Comparison of ENCODE assay signal across 14 cellular contexts in the genomic region with DNA sequence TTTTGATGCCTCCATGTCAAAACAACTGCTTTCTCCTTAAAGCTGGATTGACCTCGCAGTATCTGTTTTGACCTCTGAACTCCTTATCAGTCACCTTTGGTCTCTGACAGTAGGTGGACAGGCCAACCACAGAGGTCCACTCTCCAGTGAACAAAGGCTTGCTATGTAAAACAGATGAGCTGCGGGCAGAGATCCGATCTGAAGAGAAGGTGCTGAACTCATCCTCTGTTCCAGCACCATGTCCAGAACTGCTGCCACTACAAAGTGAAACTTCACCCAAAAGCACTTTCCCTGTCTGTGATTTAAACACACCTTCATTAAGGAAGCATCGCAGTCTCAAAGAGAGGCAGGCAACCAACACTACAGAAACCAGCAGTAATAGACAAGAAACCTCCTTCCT.
DNase-seq lines count a peak whose midpoint lies in the region; ATAC-seq and TF ChIP-seq lines count a peak whose summit lies in the region.
"Had no signal": no experiment of that assay in that cellular context is flagged by ENCODE, and none has a peak within 500 bp of the region (broad histone marks: within the 10 kb centered on the region; RNA-seq: fewer than 3 reads in every experiment).

No MANE protein-coding gene starts in this region.

- no peaks in the 10 kb centered on the region for H3K9me3 Mint-ChIP-seq in activated T-cell treated with anti-CD3 and anti-CD28 coated beads, Interleukin-2, amount 50 U/mL, for 4 hours
- no peaks in the 10 kb centered on the region for H3K9me3 Mint-ChIP-seq in central memory CD8-positive, alpha-beta T cell
- no peaks in the 10 kb centered on the region for H3K9me3 Mint-ChIP-seq in nephron progenitor cell
- H3K9me3 Mint-ChIP-seq: activated T-helper 2 cell treated with anti-CD3 and anti-CD28 coated beads, Interferon-gamma antibody, Interleukin-2, Interleukin-4, amounts not matched to agents 10 μg/mL and 5 μg/mL and 100 μg/mL, durations not matched to agents 14 hours and 24 hours and 36 hours had no signal

- H3K4me3 ChIP-seq in lung = no peak overlapping the region
- no peak overlapping the region for H3K4me3 ChIP-seq in lower leg skin (ENCODE audit: low read depth, poor library complexity, severe bottlenecking)
- H3K4me3 ChIP-seq: A549, breast epithelium, sigmoid colon, thoracic aorta had no signal

- peaks cover 8 to 13% of the 10 kb centered on the region in 2 donors for H3K4me1 ChIP-seq in lung (ENCODE audit: control insufficient read depth in 2 of 2, insufficient read depth in 2 of 2, low read length in 2 of 2)
- H3K4me1 ChIP-seq: breast epithelium had no signal

- H3K27ac ChIP-seq in lung (ENCODE audit: low read depth in 1 of 2, low read length in 1 of 2) (peak overlapping the region; percentile 48 to 67), substantia nigra (ENCODE audit: low read depth, low read length, poor library complexity, severe bottlenecking) (peak overlapping the region; percentile 64)
- H3K27ac ChIP-seq: A549, breast epithelium, epithelial cell of prostate, thoracic aorta had no signal

- ATAC-seq in activated T-cell treated with anti-CD3 and anti-CD28 coated beads, Interleukin-2, amount 50 U/mL, for 4 hours = no peak
- ATAC-seq in central memory CD8-positive, alpha-beta T cell (replicated peaks; ENCODE audit: extremely low read depth, poor library complexity, severe bottlenecking) = no peak
- ATAC-seq in lung (ENCODE audit: insufficient read depth, low FRiP score) (no peak), GM21360 (IDR thresholded peaks at IDR 0.05; ENCODE audit: unreplicated experiment) (no peak)
- ATAC-seq: A549 had no signal

- peak overlapping the region; percentile 31 for H3K4me3 Mint-ChIP-seq in activated T-cell treated with anti-CD3 and anti-CD28 coated beads, Interleukin-2, amount 50 U/mL, for 4 hours
- H3K4me3 Mint-ChIP-seq in central memory CD8-positive, alpha-beta T cell = no peak overlapping the region
- no peak overlapping the region for H3K4me3 Mint-ChIP-seq in nephron progenitor cell

- whole genome bisulfite sequencing in lung, 2 donors = 66 to 79% methylated on average over 4 of the region's 4 CpGs
- 79 to 80% methylated on average over 4 of the region's 4 CpGs for WGBS in lower leg skin, 2 donors

- H3K36me3 Mint-ChIP-seq in activated T-cell treated with anti-CD3 and anti-CD28 coated beads, Interleukin-2, amount 50 U/mL, for 4 hours (ENCODE audit: insufficient read depth) = peaks cover 4% of the 10 kb centered on the region
- peaks cover 18% of the 10 kb centered on the region for H3K36me3 Mint-ChIP-seq in central memory CD8-positive, alpha-beta T cell (ENCODE audit: insufficient read depth)
- H3K36me3 Mint-ChIP-seq in nephron progenitor cell (ENCODE audit: low read depth) = no peaks in the 10 kb centered on the region

- TF ChIP-seq CTCF in lung (IDR thresholded peaks at IDR 0.05; ENCODE audit: control extremely low read depth, extremely low read depth) = no peak
- no peak for TF ChIP-seq CTCF in lower leg skin (IDR thresholded peaks at IDR 0.05)
- TF ChIP-seq CTCF in nephron progenitor cell (IDR thresholded peaks at IDR 0.05) = no peak

- no peak for DNase-seq in activated T-cell treated with anti-CD3 and anti-CD28 coated beads, Interleukin-2, amount 50 U/mL, for 4 hours
- no peak for DNase-seq in activated T-cell treated with anti-CD3 and anti-CD28 coated beads, Interleukin-2, amount 50 U/mL, for 1 hour
- DNase-seq in central memory CD8-positive, alpha-beta T cell (ENCODE audit: low spot score in 2 of 2) = no peak
- no peak for DNase-seq in lung (ENCODE audit: low spot score)
- peak in 3 of 49 donors; percentile 6 to 20 (median 9) for DNase-seq in substantia nigra (lab: John Stamatoyannopoulos, UW)
- no peak for DNase-seq in lower leg skin (ENCODE audit: low spot score in 2 of 2)
- no peak for DNase-seq in nephron progenitor cell
- DNase-seq: sigmoid colon had no signal

- peak overlapping the region; percentile 85 for H3K27ac Mint-ChIP-seq in central memory CD8-positive, alpha-beta T cell (ENCODE audit: low read depth)
- no peak overlapping the region for H3K27ac Mint-ChIP-seq in nephron progenitor cell
- H3K27ac Mint-ChIP-seq: activated T-helper 2 cell treated with anti-CD3 and anti-CD28 coated beads, Interferon-gamma antibody, Interleukin-2, Interleukin-4, amounts not matched to agents 10 μg/mL and 5 μg/mL and 100 μg/mL, durations not matched to agents 14 hours and 24 hours and 36 hours had no signal

- peaks cover 52% of the 10 kb centered on the region for H3K4me1 Mint-ChIP-seq in activated T-cell treated with anti-CD3 and anti-CD28 coated beads, Interleukin-2, amount 50 U/mL, for 4 hours (ENCODE audit: low read depth)
- peaks cover 34% of the 10 kb centered on the region for H3K4me1 Mint-ChIP-seq in central memory CD8-positive, alpha-beta T cell
- H3K4me1 Mint-ChIP-seq in nephron progenitor cell = peaks cover 28% of the 10 kb centered on the region

- no peaks in the 10 kb centered on the region for H3K9me3 ChIP-seq in lung (ENCODE audit: control insufficient read depth in 2 of 2, insufficient read depth in 1 of 2, low read length in 1 of 2)
- H3K9me3 ChIP-seq: A549, breast epithelium, sigmoid colon, thoracic aorta had no signal

- H3K27me3 ChIP-seq in lung (ENCODE audit: control insufficient read depth, insufficient read depth) = no peaks in the 10 kb centered on the region
- H3K27me3 ChIP-seq: breast epithelium, sigmoid colon had no signal

- TF ChIP-seq POLR2A in lower leg skin (IDR thresholded peaks at IDR 0.05) = no peak

- H3K36me3 ChIP-seq in lung (ENCODE audit: control insufficient read depth in 2 of 2, insufficient read depth in 2 of 2, low read length in 2 of 2) = peaks cover 0 to 5% of the 10 kb centered on the region in 2 donors
- H3K36me3 ChIP-seq: breast epithelium, sigmoid colon, thoracic aorta had no signal

- H3K27me3 Mint-ChIP-seq in activated T-cell treated with anti-CD3 and anti-CD28 coated beads, Interleukin-2, amount 50 U/mL, for 4 hours (ENCODE audit: low read depth) = no peaks in the 10 kb centered on the region
- H3K27me3 Mint-ChIP-seq in central memory CD8-positive, alpha-beta T cell = no peaks in the 10 kb centered on the region
- no peaks in the 10 kb centered on the region for H3K27me3 Mint-ChIP-seq in nephron progenitor cell (ENCODE audit: low read depth, poor library complexity)

- intact Hi-C loops in lower leg skin (cut with DNase I; ENCODE audit: low total_unique reads) = no loop called here
